ENCODE assay signal across 1 cellular context in the genomic region with DNA sequence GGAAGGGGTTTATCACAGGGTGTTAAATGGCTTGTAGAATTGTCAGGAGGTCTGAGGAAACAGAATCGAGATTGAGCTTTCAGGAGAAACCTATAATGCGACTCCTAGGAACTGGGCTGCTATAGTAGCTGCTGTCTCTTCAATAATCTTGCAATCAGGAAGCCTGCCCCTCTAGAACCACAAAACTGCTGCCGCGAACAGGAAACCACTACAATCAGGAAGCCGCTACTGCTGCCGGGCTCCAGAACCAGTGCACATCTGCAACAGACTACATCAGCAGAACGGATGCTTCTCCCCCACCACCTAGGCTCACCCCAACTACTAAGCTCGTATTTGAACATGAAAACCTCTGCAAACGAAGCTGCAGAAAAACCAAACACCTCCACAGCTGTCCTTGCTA.
A peak's percentile ranks its signal among the peaks of the same experiment; 100 is the strongest.
TF ChIP-seq lines count a peak whose summit lies in the region.

No MANE protein-coding gene starts in this region.

TF ChIP-seq in GM12878, 131 proteins besides CTCF, POLR2A, EP300 and RAD21:
- TF ChIP-seq, protein P1, sequence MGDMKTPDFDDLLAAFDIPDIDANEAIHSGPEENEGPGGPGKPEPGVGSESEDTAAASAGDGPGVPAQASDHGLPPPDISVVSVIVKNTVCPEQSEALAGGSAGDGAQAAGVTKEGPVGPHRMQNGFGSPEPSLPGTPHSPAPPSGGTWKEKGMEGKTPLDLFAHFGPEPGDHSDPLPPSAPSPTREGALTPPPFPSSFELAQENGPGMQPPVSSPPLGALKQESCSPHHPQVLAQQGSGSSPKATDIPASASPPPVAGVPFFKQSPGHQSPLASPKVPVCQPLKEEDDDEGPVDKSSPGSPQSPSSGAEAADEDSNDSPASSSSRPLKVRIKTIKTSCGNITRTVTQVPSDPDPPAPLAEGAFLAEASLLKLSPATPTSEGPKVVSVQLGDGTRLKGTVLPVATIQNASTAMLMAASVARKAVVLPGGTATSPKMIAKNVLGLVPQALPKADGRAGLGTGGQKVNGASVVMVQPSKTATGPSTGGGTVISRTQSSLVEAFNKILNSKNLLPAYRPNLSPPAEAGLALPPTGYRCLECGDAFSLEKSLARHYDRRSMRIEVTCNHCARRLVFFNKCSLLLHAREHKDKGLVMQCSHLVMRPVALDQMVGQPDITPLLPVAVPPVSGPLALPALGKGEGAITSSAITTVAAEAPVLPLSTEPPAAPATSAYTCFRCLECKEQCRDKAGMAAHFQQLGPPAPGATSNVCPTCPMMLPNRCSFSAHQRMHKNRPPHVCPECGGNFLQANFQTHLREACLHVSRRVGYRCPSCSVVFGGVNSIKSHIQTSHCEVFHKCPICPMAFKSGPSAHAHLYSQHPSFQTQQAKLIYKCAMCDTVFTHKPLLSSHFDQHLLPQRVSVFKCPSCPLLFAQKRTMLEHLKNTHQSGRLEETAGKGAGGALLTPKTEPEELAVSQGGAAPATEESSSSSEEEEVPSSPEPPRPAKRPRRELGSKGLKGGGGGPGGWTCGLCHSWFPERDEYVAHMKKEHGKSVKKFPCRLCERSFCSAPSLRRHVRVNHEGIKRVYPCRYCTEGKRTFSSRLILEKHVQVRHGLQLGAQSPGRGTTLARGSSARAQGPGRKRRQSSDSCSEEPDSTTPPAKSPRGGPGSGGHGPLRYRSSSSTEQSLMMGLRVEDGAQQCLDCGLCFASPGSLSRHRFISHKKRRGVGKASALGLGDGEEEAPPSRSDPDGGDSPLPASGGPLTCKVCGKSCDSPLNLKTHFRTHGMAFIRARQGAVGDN (IDR thresholded peaks at IDR 0.05) = no peak
- TF ChIP-seq TBL1XR1 (IDR thresholded peaks at IDR 0.05; ENCODE audit: low read depth, low read length) (no peak), TCF12 (IDR thresholded peaks at IDR 0.05; ENCODE audit: low read depth, low read length) (no peak), NRF1 (conservative IDR thresholded peaks at IDR 0.05; ENCODE audit: low read depth, low read length) (no peak), RUNX3 (IDR thresholded peaks at IDR 0.05; ENCODE audit: low read length) (peak; percentile 69), RB1 (IDR thresholded peaks at IDR 0.05; ENCODE audit: borderline replicate concordance) (no peak)
- TF ChIP-seq, protein P2, sequence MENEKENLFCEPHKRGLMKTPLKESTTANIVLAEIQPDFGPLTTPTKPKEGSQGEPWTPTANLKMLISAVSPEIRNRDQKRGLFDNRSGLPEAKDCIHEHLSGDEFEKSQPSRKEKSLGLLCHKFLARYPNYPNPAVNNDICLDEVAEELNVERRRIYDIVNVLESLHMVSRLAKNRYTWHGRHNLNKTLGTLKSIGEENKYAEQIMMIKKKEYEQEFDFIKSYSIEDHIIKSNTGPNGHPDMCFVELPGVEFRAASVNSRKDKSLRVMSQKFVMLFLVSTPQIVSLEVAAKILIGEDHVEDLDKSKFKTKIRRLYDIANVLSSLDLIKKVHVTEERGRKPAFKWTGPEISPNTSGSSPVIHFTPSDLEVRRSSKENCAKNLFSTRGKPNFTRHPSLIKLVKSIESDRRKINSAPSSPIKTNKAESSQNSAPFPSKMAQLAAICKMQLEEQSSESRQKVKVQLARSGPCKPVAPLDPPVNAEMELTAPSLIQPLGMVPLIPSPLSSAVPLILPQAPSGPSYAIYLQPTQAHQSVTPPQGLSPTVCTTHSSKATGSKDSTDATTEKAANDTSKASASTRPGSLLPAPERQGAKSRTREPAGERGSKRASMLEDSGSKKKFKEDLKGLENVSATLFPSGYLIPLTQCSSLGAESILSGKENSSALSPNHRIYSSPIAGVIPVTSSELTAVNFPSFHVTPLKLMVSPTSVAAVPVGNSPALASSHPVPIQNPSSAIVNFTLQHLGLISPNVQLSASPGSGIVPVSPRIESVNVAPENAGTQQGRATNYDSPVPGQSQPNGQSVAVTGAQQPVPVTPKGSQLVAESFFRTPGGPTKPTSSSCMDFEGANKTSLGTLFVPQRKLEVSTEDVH (IDR thresholded peaks at IDR 0.05; ENCODE audit: low read depth, partially characterized antibody) = no peak
- TF ChIP-seq, protein P3, sequence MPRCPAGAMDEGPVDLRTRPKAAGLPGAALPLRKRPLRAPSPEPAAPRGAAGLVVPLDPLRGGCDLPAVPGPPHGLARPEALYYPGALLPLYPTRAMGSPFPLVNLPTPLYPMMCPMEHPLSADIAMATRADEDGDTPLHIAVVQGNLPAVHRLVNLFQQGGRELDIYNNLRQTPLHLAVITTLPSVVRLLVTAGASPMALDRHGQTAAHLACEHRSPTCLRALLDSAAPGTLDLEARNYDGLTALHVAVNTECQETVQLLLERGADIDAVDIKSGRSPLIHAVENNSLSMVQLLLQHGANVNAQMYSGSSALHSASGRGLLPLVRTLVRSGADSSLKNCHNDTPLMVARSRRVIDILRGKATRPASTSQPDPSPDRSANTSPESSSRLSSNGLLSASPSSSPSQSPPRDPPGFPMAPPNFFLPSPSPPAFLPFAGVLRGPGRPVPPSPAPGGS (IDR thresholded peaks at IDR 0.05; ENCODE audit: borderline replicate concordance, insufficient read depth, low read depth, low read length, poor library complexity, severe bottlenecking) = no peak
